Comparison of ENCODE assay signal across 12 cellular contexts in the genomic region with DNA sequence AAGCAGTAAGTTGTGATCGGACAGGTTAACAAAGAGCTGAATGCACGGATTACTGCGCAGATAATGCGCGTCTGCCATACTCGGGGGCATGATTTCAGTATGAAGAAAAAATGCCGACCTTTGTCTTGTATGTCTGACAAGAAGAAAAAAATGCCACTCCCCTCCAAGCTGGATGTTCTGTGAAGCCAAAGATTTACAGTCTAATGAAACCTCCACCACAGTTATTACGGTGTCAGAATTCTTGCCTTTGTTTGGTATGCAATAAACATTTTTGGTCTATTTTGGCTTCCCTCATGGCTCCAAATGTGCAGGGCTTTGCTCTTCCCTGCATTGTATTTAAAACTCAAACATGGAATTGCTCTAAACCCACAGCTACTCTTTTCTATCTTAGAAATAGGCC.
A peak's percentile ranks its signal among the peaks of the same experiment; 100 is the strongest.
DNase-seq lines count a peak whose midpoint lies in the region; ATAC-seq, FAIRE-seq and TF ChIP-seq lines count a peak whose summit lies in the region.
"Had no signal": no experiment of that assay in that cellular context is flagged by ENCODE, and none has a peak within 500 bp of the region (broad histone marks: within the 10 kb centered on the region; RNA-seq: fewer than 3 reads in every experiment).

No MANE protein-coding gene starts in this region.

- no peak overlapping the region for H2AK9ac ChIP-seq in IMR-90 (replicated peaks; ENCODE audit: low read depth, low read length, poor library complexity)

- H2BK5ac ChIP-seq in IMR-90 (ENCODE audit: low read depth, low read length, poor library complexity, severe bottlenecking) (no peak overlapping the region), H1 (ENCODE audit: low read depth, low read length) (no peak overlapping the region)

- in situ Hi-C loops in IMR-90 (cut with MboI; ENCODE audit: low sequenced_read_pairs) = no loop called here

- no peaks in the 10 kb centered on the region for H3K79me2 ChIP-seq in H1 (ENCODE audit: control insufficient read depth in 1 of 2, insufficient read depth in 2 of 2, low read length in 2 of 2)

- TF ChIP-seq CTCF in IMR-90 (conservative IDR thresholded peaks at IDR 0.05; ENCODE audit: low read depth, low read length) (no peak), H1 (IDR thresholded peaks at IDR 0.05; ENCODE audit: control extremely low read depth in 1 of 3, insufficient read depth in 1 of 3, low read depth in 1 of 3, low read length in 3 of 3) (no peak)

- H3K36me3 ChIP-seq in IMR-90 (ENCODE audit: control insufficient read depth, insufficient read depth, low read length) (no peaks in the 10 kb centered on the region), H1 (ENCODE audit: control insufficient read depth in 2 of 4, insufficient read depth in 4 of 4, low read length in 3 of 4) (no peaks in the 10 kb centered on the region), stomach smooth muscle (ENCODE audit: control insufficient read depth in 2 of 2, insufficient read depth in 2 of 2, low read length in 2 of 2) (no peaks in the 10 kb centered on the region)
- H3K36me3 ChIP-seq: tibial nerve had no signal

- H3K4me2 ChIP-seq in IMR-90 (ENCODE audit: low read depth, low read length) (peak overlapping the region; percentile 30), H1 (ENCODE audit: insufficient read depth in 1 of 2, low read depth in 2 of 2, low read length in 2 of 2) (no peak overlapping the region)
- H3K4me2 ChIP-seq: SK-N-SH had no signal

- H2AFZ ChIP-seq in IMR-90 (replicated peaks; ENCODE audit: low read length, poor library complexity) = no peak overlapping the region
- no peak overlapping the region for H2AFZ ChIP-seq in H1 (ENCODE audit: low read length)

- POLR2A ChIA-PET in IMR-90 (lab: Charles Lee; ENCODE audit: unreplicated experiment) (no interaction called here), H1 (lab: Charles Lee; ENCODE audit: partially characterized antibody) (no interaction called here)

- H3K27me3 ChIP-seq in IMR-90 (ENCODE audit: control insufficient read depth, insufficient read depth, low read length) (peaks cover 2% of the 10 kb centered on the region; the same call in 1 of the 2 replicates), H1 (replicated peaks in 1 of 4; ENCODE audit: control insufficient read depth in 3 of 4, extremely low read depth in 1 of 4, insufficient read depth in 3 of 4, low read length in 3 of 4) (no peaks in the 10 kb centered on the region), stomach smooth muscle (ENCODE audit: control insufficient read depth in 1 of 2, insufficient read depth in 2 of 2, low read length in 2 of 2) (no peaks in the 10 kb centered on the region)
- H3K27me3 ChIP-seq: tibial nerve had no signal

- DNase-seq in IMR-90 = no peak
- DNase-seq in H1 (ENCODE audit: low read depth in 1 of 2, low spot score in 2 of 2) = no peak
- no peak for DNase-seq in frontal cortex (ENCODE audit: low spot score in 2 of 2)
- DNase-seq in SKM-1 treated with dmso at 0.1 percent for 144 hours (lab: John Stamatoyannopoulos, UW; ENCODE audit: unreplicated experiment) = no peak
- DNase-seq: effector CD8-positive, alpha-beta T cell; NCI-H187 treated with DMSO at 0.1 percent for 48 hours; SK-N-SH; small intestine had no signal

- no peaks in the 10 kb centered on the region for H3K9me1 ChIP-seq in IMR-90 (ENCODE audit: insufficient read depth, low read length)

- no peak overlapping the region for H4K91ac ChIP-seq in IMR-90 (ENCODE audit: insufficient read depth, low read depth, low read length)
- H4K91ac ChIP-seq in H1 (replicated peaks; ENCODE audit: insufficient read length, low read length) = no peak overlapping the region

- no peak overlapping the region for H2BK15ac ChIP-seq in IMR-90 (ENCODE audit: low read depth, low read length)
- H2BK15ac ChIP-seq in H1 (ENCODE audit: low read length) = no peak overlapping the region

- no peaks in the 10 kb centered on the region for H3K23me2 ChIP-seq in H1 (ENCODE audit: low read depth, low read length)

- intact Hi-C loops in IMR-90 (cut with micrococcal nuclease) = no loop called here

- ATAC-seq in GM21360 (IDR thresholded peaks at IDR 0.05; ENCODE audit: unreplicated experiment) (peak; percentile 25), IMR-90 (ENCODE audit: low read depth) (peak; percentile 56), GM21737 (IDR thresholded peaks at IDR 0.05; ENCODE audit: unreplicated experiment) (no peak)

- no peak overlapping the region for H3K14ac ChIP-seq in IMR-90 (replicated peaks; ENCODE audit: low read depth, low read length)
- H3K14ac ChIP-seq in H1 (ENCODE audit: insufficient read length) = no peak overlapping the region

- no peak overlapping the region for H2BK12ac ChIP-seq in H1 (ENCODE audit: low read depth, low read length)

- H4K8ac ChIP-seq in IMR-90 (ENCODE audit: low read depth in 2 of 2, low read length in 2 of 2) (no peak overlapping the region), H1 (ENCODE audit: extremely low read depth, insufficient read depth, low read length) (no peak overlapping the region)

- H3K23ac ChIP-seq in IMR-90 (ENCODE audit: low read depth, low read length) (no peak overlapping the region), H1 (ENCODE audit: insufficient read length) (no peak overlapping the region)

- no peak for TF ChIP-seq EP300 in H1 (IDR thresholded peaks at IDR 0.05; ENCODE audit: borderline replicate concordance in 1 of 2, low read depth in 2 of 2, low read length in 2 of 2)

- no peaks in the 10 kb centered on the region for H3K79me1 ChIP-seq in IMR-90 (ENCODE audit: low read depth in 1 of 2, low read length in 2 of 2)
- no peaks in the 10 kb centered on the region for H3K79me1 ChIP-seq in H1 (ENCODE audit: low read depth, low read length)

- TF ChIP-seq RAD21 in IMR-90 (IDR thresholded peaks at IDR 0.05; ENCODE audit: low read length) (no peak), H1 (IDR thresholded peaks at IDR 0.05 in 1 of 2, conservative IDR thresholded peaks at IDR 0.05 in 1 of 2; ENCODE audit: low read depth in 2 of 2, low read length in 2 of 2) (no peak)

- H3K27ac ChIP-seq in IMR-90 (ENCODE audit: insufficient read depth, low read length) (no peak overlapping the region), H1 (ENCODE audit: low read depth, low read length) (no peak overlapping the region), stomach smooth muscle (ENCODE audit: low read length) (no peak overlapping the region)
- H3K27ac ChIP-seq: tibial nerve had no signal

- H3K4me3 ChIP-seq in IMR-90 (ENCODE audit: insufficient read depth, low read depth, low read length) (no peak overlapping the region), H1 (ENCODE audit: extremely low read depth in 1 of 4, insufficient read depth in 2 of 4, low read depth in 3 of 4, low read length in 4 of 4) (no peak overlapping the region), stomach smooth muscle (ENCODE audit: low read length in 2 of 2) (peak overlapping the region; percentile 36 to 44)
- H3K4me3 ChIP-seq: tibial nerve had no signal

- H2AK5ac ChIP-seq in IMR-90 (ENCODE audit: low read depth, low read length) (no peak overlapping the region), H1 (ENCODE audit: low read depth, low read length) (no peak overlapping the region)

- H3K4me1 ChIP-seq in IMR-90 (ENCODE audit: control insufficient read depth, insufficient read depth, low read length) = peaks cover 3% of the 10 kb centered on the region; the same call in 1 of the 2 replicates
- H3K4me1 ChIP-seq in H1 (replicated peaks in 1 of 4; ENCODE audit: control insufficient read depth in 3 of 4, insufficient read depth in 4 of 4, low read length in 3 of 4) = peaks cover 0 to 11% (median 2%) of the 10 kb centered on the region in 4 experiments; a peak in 2 of 7 replicates
- H3K4me1 ChIP-seq in stomach smooth muscle (ENCODE audit: control insufficient read depth, insufficient read depth, low read length) = no peaks in the 10 kb centered on the region

- no peak overlapping the region for H2BK20ac ChIP-seq in IMR-90 (ENCODE audit: low read depth, low read length)
- H2BK20ac ChIP-seq in H1 (ENCODE audit: low read length) = no peak overlapping the region

- CTCF ChIA-PET in IMR-90 (lab: Yijun Ruan, JAX) (interaction anchor here (0.6 to 2.5 kb wide), 6 partner anchors 14 to 703 kb away, joined by 3 to 13 read pairs (median 4); no protein-coding TSS in a partner anchor), H1 (lab: Charles Lee; ENCODE audit: partially characterized antibody) (interaction anchor here (0.8 to 3.5 kb wide), 3 partner anchors 13 to 71 kb away, joined by 3 to 16 read pairs (median 3); no protein-coding TSS in a partner anchor)

- H3K9ac ChIP-seq in IMR-90 (ENCODE audit: low read depth, low read length) (no peak overlapping the region), H1 (replicated peaks in 1 of 4; ENCODE audit: extremely low read depth in 1 of 4, low read depth in 3 of 4, low read length in 3 of 4) (no peak overlapping the region), stomach smooth muscle (ENCODE audit: low read length in 2 of 2) (no peak overlapping the region)
- H3K9ac ChIP-seq: SK-N-SH had no signal

- TF ChIP-seq POLR2A in IMR-90 (IDR thresholded peaks at IDR 0.05; ENCODE audit: low read depth, low read length) (no peak), H1 (IDR thresholded peaks at IDR 0.05; ENCODE audit: control extremely low read depth in 1 of 2, low read depth in 2 of 2, low read length in 2 of 2) (no peak)

- H3K56ac ChIP-seq in IMR-90 (ENCODE audit: extremely low read depth, insufficient read depth, low read length) (no peak overlapping the region), H1 (replicated peaks; ENCODE audit: insufficient read length, low read depth, low read length) (no peak overlapping the region)

- H4K5ac ChIP-seq in IMR-90 (ENCODE audit: low read depth, low read length) (no peak overlapping the region), H1 (ENCODE audit: insufficient read length, low read depth, low read length) (no peak overlapping the region)

- dilution Hi-C loops in IMR-90 (cut with HindIII; ENCODE audit: low sequenced_read_pairs, unreplicated experiment) = no loop called here

- no TSS peak for BruUV-seq in IMR-90 (replicated peaks; lab: Mats Ljungman, UMichigan)

- WGBS in IMR-90 (ENCODE audit: extremely low coverage in 2 of 2, insufficient read length in 1 of 2), 2 experiments = 88% methylated on average over 3 of the region's 8 CpGs; no CpG with 5 or more reads in 1 of the 2 experiments
- 95% methylated on average over 8 of the region's 8 CpGs; no CpG with 5 or more reads in 1 of the 2 experiments for WGBS in H1 (ENCODE audit: extremely low coverage in 1 of 2, insufficient coverage in 1 of 2, insufficient read length in 1 of 2, insufficient replicate concordance in 2 of 2, low coverage in 1 of 2, low lambda C conversion rate in 2 of 2, missing lambda C conversion rate in 1 of 2), 2 experiments

- H3K18ac ChIP-seq in IMR-90 (ENCODE audit: low read depth, low read length) (no peak overlapping the region), H1 (ENCODE audit: extremely low read depth, low read length) (no peak overlapping the region)

- H4K20me1 ChIP-seq in IMR-90 (ENCODE audit: insufficient read depth, low read length) = no peaks in the 10 kb centered on the region
- H4K20me1 ChIP-seq in H1 (replicated peaks in 1 of 2; ENCODE audit: control insufficient read depth in 1 of 2, insufficient read depth in 2 of 2, low read length in 2 of 2) = no peaks in the 10 kb centered on the region

- H3K4ac ChIP-seq in IMR-90 (ENCODE audit: low read depth, low read length) (no peak overlapping the region), H1 (replicated peaks; ENCODE audit: insufficient read length, low read depth, low read length) (no peak overlapping the region)

- H3K9me3 ChIP-seq in IMR-90 (ENCODE audit: control insufficient read depth, insufficient read depth, low read length) = no peaks in the 10 kb centered on the region
- H3K9me3 ChIP-seq in H1 (ENCODE audit: insufficient read depth in 2 of 2, low read depth in 1 of 2, low read length in 1 of 2) = no peaks in the 10 kb centered on the region
- H3K9me3 ChIP-seq in stomach smooth muscle (ENCODE audit: control insufficient read depth in 2 of 2, low read length in 2 of 2) = no peaks in the 10 kb centered on the region
- H3K9me3 ChIP-seq: SK-N-SH, tibial nerve had no signal

- H2BK120ac ChIP-seq in IMR-90 (ENCODE audit: low read depth, low read length) = no peak overlapping the region
- H2BK120ac ChIP-seq in H1 (replicated peaks; ENCODE audit: low read depth, low read length) = no peak overlapping the region

- FAIRE-seq in H1 (lab: Jason Lieb, UNC) = peak; percentile 7
- FAIRE-seq in frontal cortex (lab: Jason Lieb, UNC) = no peak
- FAIRE-seq: small intestine had no signal

Comparison
In these comparisons a context has a peak if more than half of its experiments do, and no peak if none do; other contexts are left out.
1. H3K4me3 ChIP-seq: peak in stomach smooth muscle (2 of 2); none in IMR-90 (single experiment) and H1 (0 of 4).